ENCODE assay signal across 15 cellular contexts in genomic region chr4:124203613-124204284, GRCh38.
DNase-seq lines count a peak whose midpoint lies in the region; ATAC-seq and TF ChIP-seq lines count a peak whose summit lies in the region.
"Had no signal": no experiment of that assay in that cellular context is flagged by ENCODE, and none has a peak within 500 bp of the region (broad histone marks: within the 10 kb centered on the region; RNA-seq: fewer than 3 reads in every experiment).

No MANE protein-coding gene starts in this region.

- no peaks in the 10 kb centered on the region for H3K36me3 Mint-ChIP-seq in activated naive CD8-positive, alpha-beta T cell treated with anti-CD3 and anti-CD28 coated beads for 36 hours
- H3K36me3 Mint-ChIP-seq: activated naive CD8-positive, alpha-beta T cell had no signal

- peaks cover 60% of the 10 kb centered on the region for H3K4me1 ChIP-seq in GM23248 (ENCODE audit: insufficient read depth)
- peaks cover 54% of the 10 kb centered on the region for H3K4me1 ChIP-seq in adipocyte (ENCODE audit: control insufficient read depth, insufficient read depth, low read length)
- peaks cover 34 to 67% of the 10 kb centered on the region in 2 donors for H3K4me1 ChIP-seq in thoracic aorta (ENCODE audit: control insufficient read depth in 1 of 2, low read depth in 2 of 2)
- H3K4me1 ChIP-seq in esophagus squamous epithelium, result peaks cover 3 to 34% (median 6%) of the 10 kb centered on the region in 3 donors

- no peaks in the 10 kb centered on the region for H3K79me2 ChIP-seq in GM23248 (ENCODE audit: insufficient read depth)
- H3K79me2 ChIP-seq: hepatocyte had no signal

- H3K4me3 ChIP-seq in GM23248 (no peak overlapping the region), adipocyte (ENCODE audit: low read length) (no peak overlapping the region), fibroblast of pulmonary artery (replicated peaks; ENCODE audit: low read depth, low read length) (no peak overlapping the region), thoracic aorta (no peak overlapping the region), esophagus squamous epithelium (no peak overlapping the region)
- H3K4me3 ChIP-seq: hepatocyte had no signal

- intact Hi-C loops in esophagus squamous epithelium (cut with DNase I), result no loop called here

- ATAC-seq in thoracic aorta (ENCODE audit: insufficient number of reproducible peaks, low FRiP score, low read depth), result peak; percentile 60
- ATAC-seq: stimulated activated naive CD8-positive, alpha-beta T cell treated with anti-CD3 and anti-CD28 coated beads, Interleukin-15, Interleukin-2, amounts not matched to agents 100 U/mL and 50 U/mL, for 24 hours had no signal

- no peaks in the 10 kb centered on the region for H4K20me1 ChIP-seq in GM23248 (ENCODE audit: insufficient read depth)

- H3K4me3 Mint-ChIP-seq in activated naive CD8-positive, alpha-beta T cell treated with anti-CD3 and anti-CD28 coated beads for 36 hours, result no peak overlapping the region
- H3K4me3 Mint-ChIP-seq: activated naive CD8-positive, alpha-beta T cell; activated T-cell treated with anti-CD3 and anti-CD28 coated beads, Interleukin-2, amount 50 U/mL, for 24 hours had no signal

- no peaks in the 10 kb centered on the region for H3K27me3 Mint-ChIP-seq in activated naive CD8-positive, alpha-beta T cell treated with anti-CD3 and anti-CD28 coated beads for 36 hours
- H3K27me3 Mint-ChIP-seq: activated naive CD8-positive, alpha-beta T cell; activated T-cell treated with anti-CD3 and anti-CD28 coated beads, Interleukin-2, amount 50 U/mL, for 24 hours had no signal

- TF ChIP-seq CTCF in fibroblast of pulmonary artery (IDR thresholded peaks at IDR 0.05; ENCODE audit: low read length, missing control alignments) (no peak), thoracic aorta (IDR thresholded peaks at IDR 0.05) (no peak), esophagus squamous epithelium (IDR thresholded peaks at IDR 0.05) (no peak)

- no peaks in the 10 kb centered on the region for H3K9me3 ChIP-seq in GM23248 (ENCODE audit: low read depth)
- H3K9me3 ChIP-seq in adipocyte (ENCODE audit: control insufficient read depth, low read length), result no peaks in the 10 kb centered on the region
- H3K9me3 ChIP-seq in thoracic aorta, result no peaks in the 10 kb centered on the region
- H3K9me3 ChIP-seq in esophagus squamous epithelium, result no peaks in the 10 kb centered on the region

- H3K9me3 Mint-ChIP-seq in activated naive CD8-positive, alpha-beta T cell treated with anti-CD3 and anti-CD28 coated beads for 36 hours, result no peaks in the 10 kb centered on the region
- H3K9me3 Mint-ChIP-seq: activated T-cell treated with anti-CD3 and anti-CD28 coated beads, Interleukin-2, amount 50 U/mL, for 24 hours had no signal

- peak overlapping the region; percentile 37 for H3K4me2 ChIP-seq in GM23248 (ENCODE audit: unreplicated experiment)
- H3K4me2 ChIP-seq: hepatocyte had no signal

- no peaks in the 10 kb centered on the region for H3K9me2 ChIP-seq in GM23248 (ENCODE audit: insufficient read depth)

- in situ Hi-C loops in GM23248 (cut with MboI), result no loop called here

- TF ChIP-seq POLR2A in esophagus squamous epithelium (IDR thresholded peaks at IDR 0.05), result no peak

- DNase-seq in GM23248 (peak; percentile 61), adipocyte (ENCODE audit: low read depth) (no peak), fibroblast of pulmonary artery (ENCODE audit: low read depth) (peak; percentile 69), thoracic aorta (ENCODE audit: low spot score) (no peak), esophagus squamous epithelium (lab: John Stamatoyannopoulos, UW) (no peak)
- DNase-seq in effector CD8-positive, alpha-beta T cell (lab: John Stamatoyannopoulos, UW), result no peak
- DNase-seq in activated naive CD8-positive, alpha-beta T cell treated with anti-CD3 and anti-CD28 coated beads for 36 hours, result no peak
- DNase-seq: activated CD4-positive, alpha-beta T cell treated with anti-CD3 and anti-CD28 coated beads, Interleukin-2, amount 50 U/mL, for 4 hours; activated T-cell treated with anti-CD3 and anti-CD28 coated beads, Interleukin-2, amount 50 U/mL, for 24 hours; erythroblast; NCI-H510A; stimulated activated naive CD8-positive, alpha-beta T cell treated with anti-CD3 and anti-CD28 coated beads, Interleukin-15, Interleukin-2, amounts not matched to agents 100 U/mL and 50 U/mL, for 24 hours had no signal

- no peak overlapping the region for H3K27ac Mint-ChIP-seq in activated naive CD8-positive, alpha-beta T cell treated with anti-CD3 and anti-CD28 coated beads for 36 hours
- H3K27ac Mint-ChIP-seq: activated naive CD8-positive, alpha-beta T cell; activated T-cell treated with anti-CD3 and anti-CD28 coated beads, Interleukin-2, amount 50 U/mL, for 24 hours had no signal

- no peaks in the 10 kb centered on the region for H3K4me1 Mint-ChIP-seq in activated naive CD8-positive, alpha-beta T cell treated with anti-CD3 and anti-CD28 coated beads for 36 hours

- H3K27ac ChIP-seq in GM23248 (peak overlapping the region; percentile 32), thoracic aorta (peak overlapping the region; percentile 39 to 64), esophagus squamous epithelium (no peak overlapping the region)
- H3K27ac ChIP-seq: C4-2B, hepatocyte had no signal

- H3K27me3 ChIP-seq in GM23248 (replicated peaks; ENCODE audit: insufficient read depth), result no peaks in the 10 kb centered on the region
- H3K27me3 ChIP-seq in adipocyte (replicated peaks; ENCODE audit: control insufficient read depth, insufficient read depth, low read length), result no peaks in the 10 kb centered on the region
- no peaks in the 10 kb centered on the region for H3K27me3 ChIP-seq in thoracic aorta (replicated peaks; ENCODE audit: insufficient read depth)
- H3K27me3 ChIP-seq in esophagus squamous epithelium, result no peaks in the 10 kb centered on the region
- H3K27me3 ChIP-seq: hepatocyte had no signal

- no peak overlapping the region for H2AFZ ChIP-seq in GM23248
- H2AFZ ChIP-seq: hepatocyte had no signal

- no peak overlapping the region for H3K9ac ChIP-seq in GM23248
- H3K9ac ChIP-seq in adipocyte (ENCODE audit: low read length), result peak overlapping the region; percentile 32

- no peaks in the 10 kb centered on the region for H3K36me3 ChIP-seq in GM23248 (ENCODE audit: low read depth)
- H3K36me3 ChIP-seq in adipocyte (ENCODE audit: control insufficient read depth, insufficient read depth, low read length, severe bottlenecking), result no peaks in the 10 kb centered on the region
- H3K36me3 ChIP-seq in thoracic aorta, result no peaks in the 10 kb centered on the region
- H3K36me3 ChIP-seq in esophagus squamous epithelium, result no peaks in the 10 kb centered on the region

- 26 to 33% methylated on average over 3 of the region's 3 CpGs for WGBS in GM23248 (ENCODE audit: low coverage in 1 of 2, low lambda C conversion rate in 2 of 2, missing lambda C conversion rate in 2 of 2), 2 experiments
- 69 to 78% methylated on average over 3 of the region's 3 CpGs for WGBS in esophagus squamous epithelium, 2 donors

- peaks cover 35% of the 10 kb centered on the region for H3F3A ChIP-seq in GM23248 (ENCODE audit: insufficient read depth)

Comparison
In these comparisons a context has a peak if more than half of its experiments do, and no peak if none do; other contexts are left out.
1. DNase-seq: peak in GM23248 (single experiment) and fibroblast of pulmonary artery (single experiment); none in adipocyte (single experiment), thoracic aorta (single experiment), effector CD8-positive, alpha-beta T cell (single experiment), activated naive CD8-positive, alpha-beta T cell treated with anti-CD3 and anti-CD28 coated beads for 36 hours (single experiment) and esophagus squamous epithelium (single experiment).
2. H3K27ac ChIP-seq: peak in GM23248 (single experiment) and thoracic aorta (2 of 2); none in esophagus squamous epithelium (0 of 4).